19 cellular contexts compared by ENCODE assay signal in the genomic region with DNA sequence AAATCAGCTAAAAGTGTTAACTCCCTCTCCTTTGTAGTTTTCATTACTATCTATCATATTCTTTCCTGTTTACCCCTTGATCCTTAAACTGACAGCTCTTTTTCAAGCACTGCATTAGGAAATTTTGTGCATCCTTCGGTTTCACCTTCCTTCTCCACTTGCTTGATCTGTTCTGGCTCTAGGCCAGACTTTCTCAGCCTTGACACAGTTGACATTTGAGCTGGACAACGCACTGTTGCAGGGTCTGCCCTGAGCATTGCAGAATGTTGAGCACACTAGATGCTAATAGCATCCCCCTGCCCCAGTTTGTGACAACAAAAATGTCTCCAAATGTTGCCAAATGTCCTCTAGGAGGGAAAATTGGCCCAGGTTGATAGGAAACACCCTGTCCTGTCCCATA.
DNase-seq lines count a peak whose midpoint lies in the region; ATAC-seq and TF ChIP-seq lines count a peak whose summit lies in the region.
"Had no signal": no experiment of that assay in that cellular context is flagged by ENCODE, and none has a peak within 500 bp of the region (broad histone marks: within the 10 kb centered on the region; RNA-seq: fewer than 3 reads in every experiment).

No MANE protein-coding gene starts in this region.

- TF ChIP-seq CTCF in MCF 10A (IDR thresholded peaks at IDR 0.05; ENCODE audit: unreplicated experiment), result no peak
- TF ChIP-seq CTCF in breast epithelium (IDR thresholded peaks at IDR 0.05), result no peak
- TF ChIP-seq CTCF in psoas muscle (IDR thresholded peaks at IDR 0.05), result no peak

- H3K36me3 ChIP-seq in breast epithelium (no peaks in the 10 kb centered on the region), adipocyte (ENCODE audit: control insufficient read depth, insufficient read depth, low read length, severe bottlenecking) (peaks cover 11% of the 10 kb centered on the region), psoas muscle (ENCODE audit: insufficient read depth in 1 of 2, low read depth in 1 of 2) (peaks cover under 1 to 78% of the 10 kb centered on the region in 2 donors)
- H3K36me3 ChIP-seq: Peyer's patch had no signal

- H3K36me3 Mint-ChIP-seq in MCF 10A (ENCODE audit: insufficient read depth, unreplicated experiment), result no peaks in the 10 kb centered on the region

- WGBS in psoas muscle, 3 donors, result 17 to 39% (median 18%) methylated on average over 2 of the region's 2 CpGs

- peak; percentile 50 to 88 (median 69) for ATAC-seq in psoas muscle

- H3K27me3 ChIP-seq in breast epithelium, result no peaks in the 10 kb centered on the region
- no peaks in the 10 kb centered on the region for H3K27me3 ChIP-seq in adipocyte (replicated peaks; ENCODE audit: control insufficient read depth, insufficient read depth, low read length)
- H3K27me3 ChIP-seq in psoas muscle (ENCODE audit: insufficient read depth in 3 of 3, low read length in 2 of 3), result no peaks in the 10 kb centered on the region
- H3K27me3 ChIP-seq: Peyer's patch had no signal

- H3K9me3 ChIP-seq in breast epithelium (no peaks in the 10 kb centered on the region), adipocyte (ENCODE audit: control insufficient read depth, low read length) (no peaks in the 10 kb centered on the region), psoas muscle (no peaks in the 10 kb centered on the region)
- H3K9me3 ChIP-seq: Peyer's patch had no signal

- H3K27ac Mint-ChIP-seq in MCF 10A (ENCODE audit: low read depth, unreplicated experiment), result no peak overlapping the region
- H3K27ac Mint-ChIP-seq: H9 had no signal

- H3K4me3 Mint-ChIP-seq in MCF 10A (ENCODE audit: unreplicated experiment), result no peak overlapping the region
- H3K4me3 Mint-ChIP-seq: H9 had no signal

- POLR2A ChIA-PET in MCF 10A (lab: Yijun Ruan, JAX), result interaction anchor here (0.7 kb wide), 1 partner anchor 49 kb away, joined by 3 read pairs; no protein-coding TSS in a partner anchor

- CTCF ChIA-PET in MCF 10A (lab: Yijun Ruan, JAX), result interaction anchor here (1.6 kb wide), 1 partner anchor 12 kb away, joined by 3 read pairs; no protein-coding TSS in a partner anchor

- in situ Hi-C loops in ACHN (cut with HindIII; ENCODE audit: low pct_ligation_motif_present, low pct_unique_long_range_greater_than_20kb, low sequenced_read_pairs), result no loop called here

- H3K9me3 Mint-ChIP-seq in MCF 10A (ENCODE audit: unreplicated experiment), result no peaks in the 10 kb centered on the region
- H3K9me3 Mint-ChIP-seq: H9 had no signal

- peaks cover 6% of the 10 kb centered on the region for H3K4me1 Mint-ChIP-seq in MCF 10A (ENCODE audit: insufficient read depth, unreplicated experiment)
- H3K4me1 Mint-ChIP-seq: H9 had no signal

- intact Hi-C loops in MCF 10A (cut with micrococcal nuclease) (no loop called here), breast epithelium (cut with DNase I; ENCODE audit: low total_unique reads) (no loop called here), psoas muscle (cut with DNase I) (no loop called here)

- TF ChIP-seq POLR2A in breast epithelium (IDR thresholded peaks at IDR 0.05), result no peak

- DNase-seq in MCF 10A (ENCODE audit: unreplicated experiment) (peak; percentile 14), breast epithelium (ENCODE audit: low spot score in 2 of 2) (no peak), ACHN (peak; percentile 48), adipocyte (ENCODE audit: low read depth) (no peak), psoas muscle (no peak), CD1c-positive myeloid dendritic cell (ENCODE audit: extremely low spot score) (no peak)
- DNase-seq in stimulated activated CD4-positive, alpha-beta T cell treated with anti-CD3 and anti-CD28 coated beads, Interleukin-2, amount 100 ng/mL, for 48 hours, result no peak
- DNase-seq: AML-193; DND-41; H9; MV-4-11; NCI-H1417 treated with DMSO at 0.1 percent for 48 hours; NCI-H187 treated with DMSO at 0.1 percent for 48 hours; NCI-H2171; NCI-H526; NK-92 treated with Interleukin-12 subunit alpha and Interleukin-12 subunit beta, amount 100 ng/mL, for 24 hours; Peyer's patch; SW 1271 had no signal

- no peak overlapping the region for H3K4me3 ChIP-seq in breast epithelium
- H3K4me3 ChIP-seq in adipocyte (ENCODE audit: low read length), result peak overlapping the region; percentile 43
- H3K4me3 ChIP-seq in psoas muscle, result no peak overlapping the region
- H3K4me3 ChIP-seq: Peyer's patch had no signal

- no peaks in the 10 kb centered on the region for H3K4me1 ChIP-seq in breast epithelium
- peaks cover 43% of the 10 kb centered on the region for H3K4me1 ChIP-seq in adipocyte (ENCODE audit: control insufficient read depth, insufficient read depth, low read length)
- peaks cover 3% of the 10 kb centered on the region for H3K4me1 ChIP-seq in psoas muscle
- H3K4me1 ChIP-seq: Peyer's patch had no signal

- peaks cover 19% of the 10 kb centered on the region for H3K27me3 Mint-ChIP-seq in MCF 10A (ENCODE audit: insufficient read depth, unreplicated experiment)

- no peak overlapping the region for H3K9ac ChIP-seq in adipocyte (ENCODE audit: low read length)

- H3K27ac ChIP-seq in breast epithelium (no peak overlapping the region), psoas muscle (no peak overlapping the region)
- H3K27ac ChIP-seq: C4-2B, Peyer's patch had no signal

- BruUV-seq in MCF 10A (replicated peaks; lab: Mats Ljungman, UMichigan), result no TSS peak

Comparison
In these comparisons a context has a peak if more than half of its experiments do, and no peak if none do; other contexts are left out.
1. DNase-seq: peak in MCF 10A (single experiment) and ACHN (single experiment); none in breast epithelium (0 of 2), adipocyte (single experiment), psoas muscle (0 of 2), CD1c-positive myeloid dendritic cell (single experiment) and stimulated activated CD4-positive, alpha-beta T cell treated with anti-CD3 and anti-CD28 coated beads, Interleukin-2, amount 100 ng/mL, for 48 hours (0 of 2).